ENCODE assay signal across 8 cellular contexts in genomic region chr7:100080895-100081534, GRCh38. TPM values are rescaled to one million over a fixed set of nuclear protein-coding genes. Genes with fewer than 3 reads are reported as not detected.
DNase-seq lines count a peak whose midpoint lies in the region; ATAC-seq, FAIRE-seq and TF ChIP-seq lines count a peak whose summit lies in the region.

No MANE protein-coding gene starts in this region.

- no peak for FAIRE-seq in H54 (lab: Jason Lieb, UNC)

- H3K4me1 ChIP-seq in mucosa of descending colon (ENCODE audit: low read depth), result peaks cover 53% of the 10 kb centered on the region

- CTCF ChIA-PET in activated CD4-positive, alpha-beta T cell treated with anti-CD3 and anti-CD28 coated beads, Interleukin-2, amount 10 ng/mL, durations not matched to agents 7 days and 5 days (lab: Charles Lee), result interaction anchor here (0.6 to 0.8 kb wide), 4 partner anchors 9 to 592 kb away, joined by 3 to 4 read pairs (median 3); no protein-coding TSS in a partner anchor

- TF ChIP-seq CTCF in cardiac fibroblast (IDR thresholded peaks at IDR 0.05; ENCODE audit: low read depth, low read length) (no peak), mucosa of descending colon (IDR thresholded peaks at IDR 0.05) (no peak)

- TF ChIP-seq POLR2A in H54 (IDR thresholded peaks at IDR 0.05; ENCODE audit: low read depth, low read length), result no peak

- H3K9me3 Mint-ChIP-seq in activated CD4-positive, alpha-beta T cell treated with anti-CD3 and anti-CD28 coated beads, Interleukin-2, amount 10 ng/mL, durations not matched to agents 7 days and 5 days, result peaks cover 2% of the 10 kb centered on the region

- H3K4me3 ChIP-seq in cardiac fibroblast (replicated peaks in 1 of 2; ENCODE audit: low read depth in 2 of 2, low read length in 2 of 2), result peak overlapping the region; percentile 82 to 95
- H3K4me3 ChIP-seq in mucosa of descending colon, result peak overlapping the region; percentile 73

- POLR2A ChIA-PET in activated CD4-positive, alpha-beta T cell treated with anti-CD3 and anti-CD28 coated beads, Interleukin-2, amount 10 ng/mL, durations not matched to agents 7 days and 5 days (lab: Charles Lee), result no interaction called here

- H3K4me1 Mint-ChIP-seq in activated CD4-positive, alpha-beta T cell treated with anti-CD3 and anti-CD28 coated beads, Interleukin-2, amount 10 ng/mL, durations not matched to agents 7 days and 5 days, result peaks cover 33% of the 10 kb centered on the region

- H3K27me3 Mint-ChIP-seq in activated CD4-positive, alpha-beta T cell treated with anti-CD3 and anti-CD28 coated beads, Interleukin-2, amount 10 ng/mL, durations not matched to agents 7 days and 5 days, result peaks cover 3% of the 10 kb centered on the region

- H3K9me3 ChIP-seq in mucosa of descending colon, result no peaks in the 10 kb centered on the region

- H3K36me3 Mint-ChIP-seq in activated CD4-positive, alpha-beta T cell treated with anti-CD3 and anti-CD28 coated beads, Interleukin-2, amount 10 ng/mL, durations not matched to agents 7 days and 5 days (ENCODE audit: low read depth), result peaks cover 22% of the 10 kb centered on the region

- no peak for ATAC-seq in mucosa of descending colon
- ATAC-seq in HG02571 (IDR thresholded peaks at IDR 0.05; ENCODE audit: unreplicated experiment), result no peak

- H3K36me3 ChIP-seq in mucosa of descending colon (ENCODE audit: low read depth), result no peaks in the 10 kb centered on the region

- intact Hi-C loops in mucosa of descending colon (cut with DNase I, micrococcal nuclease), result no loop called here

- H3K27ac Mint-ChIP-seq in activated CD4-positive, alpha-beta T cell treated with anti-CD3 and anti-CD28 coated beads, Interleukin-2, amount 10 ng/mL, durations not matched to agents 7 days and 5 days, result peak overlapping the region; percentile 83

- no peak for DNase-seq in activated CD4-positive, alpha-beta T cell treated with anti-CD3 and anti-CD28 coated beads, Interleukin-2, amount 10 ng/mL, durations not matched to agents 7 days and 5 days
- DNase-seq in activated CD4-positive, alpha-beta T cell treated with anti-CD3 and anti-CD28 coated beads, Interleukin-2, amount 50 U/mL, for 4 hours, result no peak
- DNase-seq in NCI-H146 (lab: John Stamatoyannopoulos, UW) (peak; percentile 73), cardiac fibroblast (ENCODE audit: low read depth in 2 of 2) (no peak), mucosa of descending colon (peak in 1 of 3 donors; percentile 33), H54 (ENCODE audit: insufficient read length, low spot score) (no peak), NCI-H446 treated with DMSO at 0.1 percent for 48 hours (lab: John Stamatoyannopoulos, UW) (no peak)

- H3K4me3 Mint-ChIP-seq in activated CD4-positive, alpha-beta T cell treated with anti-CD3 and anti-CD28 coated beads, Interleukin-2, amount 10 ng/mL, durations not matched to agents 7 days and 5 days, result peak overlapping the region; percentile 80

RNA-seq across cellular contexts. Expression of gene ZNF3, which starts 0.5 kb away (rescaled TPM):
- 10 to 100 TPM; 24.5 to 28.3 TPM for total RNA-seq in activated CD4-positive, alpha-beta T cell treated with anti-CD3 and anti-CD28 coated beads, Interleukin-2, amount 10 ng/mL, durations not matched to agents 7 days and 5 days
- total RNA-seq in mucosa of descending colon, result 10 to 100 TPM; 32.6 to 46.1 (median 35.8) TPM

RNA-seq across cellular contexts. Expression of gene COPS6, which starts 7.8 kb away (rescaled TPM):
- 10 to 100 TPM; 80.6 to 97.1 TPM for total RNA-seq in activated CD4-positive, alpha-beta T cell treated with anti-CD3 and anti-CD28 coated beads, Interleukin-2, amount 10 ng/mL, durations not matched to agents 7 days and 5 days
- 10 to 100 TPM; 61.8 to 98.5 (median 76.1) TPM for total RNA-seq in mucosa of descending colon

RNA-seq across cellular contexts. Expression of gene MCM7, which starts 20.2 kb away (rescaled TPM):
- total RNA-seq in activated CD4-positive, alpha-beta T cell treated with anti-CD3 and anti-CD28 coated beads, Interleukin-2, amount 10 ng/mL, durations not matched to agents 7 days and 5 days, result 100 to 1,000 TPM; 292 to 321 TPM
- total RNA-seq in mucosa of descending colon, result 10 to 100 TPM; 62.7 to 92.2 (median 65.5) TPM

RNA-seq across cellular contexts. Expression of gene AP4M1, which starts 20.4 kb away (rescaled TPM):
- total RNA-seq in activated CD4-positive, alpha-beta T cell treated with anti-CD3 and anti-CD28 coated beads, Interleukin-2, amount 10 ng/mL, durations not matched to agents 7 days and 5 days, result 10 to 100 TPM; 13.1 to 14.1 TPM
- total RNA-seq in mucosa of descending colon, result 10 to 100 TPM; 18.0 to 30.9 (median 23.9) TPM

RNA-seq across cellular contexts. Expression of gene ZSCAN21, which starts 31.4 kb away (rescaled TPM):
- 1 to 10 TPM; 6.6 to 9.1 TPM for total RNA-seq in activated CD4-positive, alpha-beta T cell treated with anti-CD3 and anti-CD28 coated beads, Interleukin-2, amount 10 ng/mL, durations not matched to agents 7 days and 5 days
- total RNA-seq in mucosa of descending colon, result 10 to 100 TPM in 1 of 3 donors, 1 to 10 TPM in 2; 6.9 to 13.9 (median 7.7) TPM
